ENCODE assay signal across 1 cellular context in the genomic region with DNA sequence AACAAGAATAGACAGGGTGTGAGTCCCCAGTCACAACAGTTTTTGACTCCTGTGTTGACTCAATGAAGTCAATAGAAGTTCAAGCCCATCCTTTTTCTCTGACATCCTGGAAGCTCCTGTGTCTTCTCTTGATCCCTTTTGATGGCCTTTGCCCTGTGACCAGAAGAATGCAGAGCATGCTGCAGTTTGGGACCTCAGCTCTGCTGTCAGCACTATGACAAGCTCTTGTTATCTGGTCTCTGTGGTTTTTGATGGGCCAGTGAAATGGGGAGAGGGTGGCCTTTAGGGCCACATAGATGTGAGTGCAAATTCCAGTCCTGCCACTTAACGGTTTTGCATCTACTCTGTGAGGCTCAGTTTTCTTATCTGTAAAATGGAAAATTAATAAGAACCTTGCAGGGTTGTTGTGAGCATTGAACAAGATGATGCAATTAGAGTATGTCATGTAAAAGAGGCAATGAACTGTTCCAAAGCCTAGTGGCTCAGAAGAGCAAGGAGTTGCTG.
TF ChIP-seq lines count a peak whose summit lies in the region.

No MANE protein-coding gene starts in this region.

TF ChIP-seq in HepG2, 621 proteins besides CTCF, POLR2A, EP300 and RAD21 (continued from another document and continues in another):
- TF ChIP-seq, protein P1, sequence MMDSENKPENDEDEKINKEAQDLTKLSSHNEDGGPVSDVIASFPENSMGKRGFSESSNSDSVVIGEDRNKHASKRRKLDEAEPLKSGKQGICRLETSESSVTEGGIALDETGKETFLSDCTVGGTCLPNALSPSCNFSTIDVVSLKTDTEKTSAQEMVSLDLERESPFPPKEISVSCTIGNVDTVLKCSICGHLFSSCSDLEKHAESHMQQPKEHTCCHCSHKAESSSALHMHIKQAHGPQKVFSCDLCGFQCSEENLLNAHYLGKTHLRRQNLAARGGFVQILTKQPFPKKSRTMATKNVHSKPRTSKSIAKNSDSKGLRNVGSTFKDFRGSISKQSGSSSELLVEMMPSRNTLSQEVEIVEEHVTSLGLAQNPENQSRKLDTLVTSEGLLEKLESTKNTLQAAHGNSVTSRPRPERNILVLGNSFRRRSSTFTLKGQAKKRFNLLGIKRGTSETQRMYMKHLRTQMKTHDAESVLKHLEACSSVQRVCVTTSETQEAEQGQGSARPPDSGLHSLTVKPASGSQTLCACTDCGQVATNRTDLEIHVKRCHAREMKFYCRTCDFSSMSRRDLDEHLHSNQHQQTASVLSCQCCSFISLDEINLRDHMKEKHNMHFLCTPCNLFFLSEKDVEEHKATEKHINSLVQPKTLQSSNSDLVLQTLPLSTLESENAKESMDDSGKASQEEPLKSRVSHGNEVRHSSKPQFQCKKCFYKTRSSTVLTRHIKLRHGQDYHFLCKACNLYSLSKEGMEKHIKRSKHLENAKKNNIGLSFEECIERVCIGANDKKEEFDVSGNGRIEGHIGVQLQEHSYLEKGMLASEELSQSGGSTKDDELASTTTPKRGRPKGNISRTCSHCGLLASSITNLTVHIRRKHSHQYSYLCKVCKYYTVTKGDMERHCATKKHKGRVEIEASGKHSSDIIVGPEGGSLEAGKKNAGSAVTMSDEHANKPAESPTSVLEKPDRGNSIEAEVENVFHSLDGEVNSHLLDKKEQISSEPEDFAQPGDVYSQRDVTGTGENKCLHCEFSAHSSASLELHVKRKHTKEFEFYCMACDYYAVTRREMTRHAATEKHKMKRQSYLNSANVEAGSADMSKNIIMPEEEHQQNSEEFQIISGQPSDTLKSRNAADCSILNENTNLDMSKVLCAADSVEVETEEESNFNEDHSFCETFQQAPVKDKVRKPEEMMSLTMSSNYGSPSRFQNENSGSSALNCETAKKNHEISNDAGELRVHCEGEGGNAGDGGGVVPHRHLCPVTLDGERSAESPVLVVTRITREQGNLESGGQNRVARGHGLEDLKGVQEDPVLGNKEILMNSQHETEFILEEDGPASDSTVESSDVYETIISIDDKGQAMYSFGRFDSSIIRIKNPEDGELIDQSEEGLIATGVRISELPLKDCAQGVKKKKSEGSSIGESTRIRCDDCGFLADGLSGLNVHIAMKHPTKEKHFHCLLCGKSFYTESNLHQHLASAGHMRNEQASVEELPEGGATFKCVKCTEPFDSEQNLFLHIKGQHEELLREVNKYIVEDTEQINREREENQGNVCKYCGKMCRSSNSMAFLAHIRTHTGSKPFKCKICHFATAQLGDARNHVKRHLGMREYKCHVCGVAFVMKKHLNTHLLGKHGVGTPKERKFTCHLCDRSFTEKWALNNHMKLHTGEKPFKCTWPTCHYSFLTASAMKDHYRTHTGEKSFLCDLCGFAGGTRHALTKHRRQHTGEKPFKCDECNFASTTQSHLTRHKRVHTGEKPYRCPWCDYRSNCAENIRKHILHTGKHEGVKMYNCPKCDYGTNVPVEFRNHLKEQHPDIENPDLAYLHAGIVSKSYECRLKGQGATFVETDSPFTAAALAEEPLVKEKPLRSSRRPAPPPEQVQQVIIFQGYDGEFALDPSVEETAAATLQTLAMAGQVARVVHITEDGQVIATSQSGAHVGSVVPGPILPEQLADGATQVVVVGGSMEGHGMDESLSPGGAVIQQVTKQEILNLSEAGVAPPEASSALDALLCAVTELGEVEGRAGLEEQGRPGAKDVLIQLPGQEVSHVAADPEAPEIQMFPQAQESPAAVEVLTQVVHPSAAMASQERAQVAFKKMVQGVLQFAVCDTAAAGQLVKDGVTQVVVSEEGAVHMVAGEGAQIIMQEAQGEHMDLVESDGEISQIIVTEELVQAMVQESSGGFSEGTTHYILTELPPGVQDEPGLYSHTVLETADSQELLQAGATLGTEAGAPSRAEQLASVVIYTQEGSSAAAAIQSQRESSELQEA (CRISPR knock-in tag; IDR thresholded peaks at IDR 0.05; ENCODE audit: not compliant biosample characterization) = no peak
- TF ChIP-seq HNF4G (IDR thresholded peaks at IDR 0.05; ENCODE audit: borderline replicate concordance, low read depth, low read length) = peak; percentile 18; the same call in 1 of the 2 replicates
- TF ChIP-seq HNF4G (CRISPR knock-in tag; IDR thresholded peaks at IDR 0.05; ENCODE audit: borderline replicate concordance, low read depth) = no peak
- TF ChIP-seq ZSCAN20 (CRISPR knock-in tag; IDR thresholded peaks at IDR 0.05; ENCODE audit: borderline replicate concordance) = no peak
- peak; percentile 24; the same call in 1 of the 2 replicates for TF ChIP-seq FOSL2 (CRISPR knock-in tag; IDR thresholded peaks at IDR 0.05)
- TF ChIP-seq FOXA1 (IDR thresholded peaks at IDR 0.05) = no peak
- TF ChIP-seq FOXA1 (CRISPR knock-in tag; IDR thresholded peaks at IDR 0.05) = peak; percentile 63
- no peak for TF ChIP-seq FOSL1 (CRISPR knock-in tag; IDR thresholded peaks at IDR 0.05; ENCODE audit: borderline replicate concordance)
- 0 out of 2 replicates have a peak, but pooled peaks have one; percentile 15 for TF ChIP-seq PAXIP1 (CRISPR knock-in tag; conservative IDR thresholded peaks at IDR 0.05)
- TF ChIP-seq BCL6 (CRISPR knock-in tag; IDR thresholded peaks at IDR 0.05) = peak; percentile 57
- TF ChIP-seq ZNF629 (CRISPR knock-in tag; conservative IDR thresholded peaks at IDR 0.05) = peak; percentile 51
- TF ChIP-seq MXD4 (CRISPR knock-in tag; IDR thresholded peaks at IDR 0.05) = no peak
- TF ChIP-seq RARA (CRISPR knock-in tag; IDR thresholded peaks at IDR 0.05) = peak; percentile 86
- no peak for TF ChIP-seq ZBTB40 (IDR thresholded peaks at IDR 0.05)
- TF ChIP-seq ZBTB40 (CRISPR knock-in tag; IDR thresholded peaks at IDR 0.05) = 0 out of 2 replicates have a peak, but pooled peaks have one; percentile 29
- peak; percentile 25 for TF ChIP-seq TEAD3 (CRISPR knock-in tag; optimal IDR thresholded peaks at IDR 0.05; ENCODE audit: borderline replicate concordance)
- TF ChIP-seq ZNF142 (CRISPR knock-in tag; IDR thresholded peaks at IDR 0.05) = no peak
- TF ChIP-seq SOX13 (IDR thresholded peaks at IDR 0.05) = no peak
- peak in 1 of 2 experiments; percentile 31; a peak in 1 of 4 replicates for TF ChIP-seq SOX13 (CRISPR knock-in tag; conservative IDR thresholded peaks at IDR 0.05 in 1 of 2, IDR thresholded peaks at IDR 0.05 in 1 of 2)
- TF ChIP-seq RXRA (CRISPR knock-in tag; IDR thresholded peaks at IDR 0.05) = peak; percentile 54; the same call in 1 of the 2 replicates
